In genomic region chr3:55473788-55474187, GRCh38 we compare ENCODE assay signal across 21 cellular contexts. TPM values are rescaled to one million over a fixed set of nuclear protein-coding genes. Genes with fewer than 3 reads are reported as not detected.
DNase-seq lines count a peak whose midpoint lies in the region; ATAC-seq, FAIRE-seq and TF ChIP-seq lines count a peak whose summit lies in the region.
"Had no signal": no experiment of that assay in that cellular context is flagged by ENCODE, and none has a peak within 500 bp of the region (broad histone marks: within the 10 kb centered on the region; RNA-seq: fewer than 3 reads in every experiment).

No MANE protein-coding gene starts in this region.

- no peak overlapping the region for H3K23ac ChIP-seq in H1 (ENCODE audit: insufficient read length)

- POLR2A ChIA-PET in H1 (lab: Charles Lee; ENCODE audit: partially characterized antibody) = interaction anchor here (0.6 to 0.9 kb wide), 2 partner anchors 9 to 284 kb away, joined by 3 to 4 read pairs; no protein-coding TSS in a partner anchor

- H4K20me1 ChIP-seq in H1 (replicated peaks in 1 of 2; ENCODE audit: control insufficient read depth in 1 of 2, insufficient read depth in 2 of 2, low read length in 2 of 2) = no peaks in the 10 kb centered on the region

- H3K4me2 ChIP-seq in H1 (ENCODE audit: insufficient read depth in 1 of 2, low read depth in 2 of 2, low read length in 2 of 2) = peak overlapping the region; percentile 56 to 77

- no peak overlapping the region for H2AK5ac ChIP-seq in H1 (ENCODE audit: low read depth, low read length)

- no peak for TF ChIP-seq POLR2A in H1 (IDR thresholded peaks at IDR 0.05; ENCODE audit: control extremely low read depth in 1 of 2, low read depth in 2 of 2, low read length in 2 of 2)

- H3K79me2 ChIP-seq in H1 (ENCODE audit: control insufficient read depth in 1 of 2, insufficient read depth in 2 of 2, low read length in 2 of 2) = no peaks in the 10 kb centered on the region

- H2BK120ac ChIP-seq in H1 (replicated peaks; ENCODE audit: low read depth, low read length) = no peak overlapping the region

- no peak for TF ChIP-seq EP300 in H1 (IDR thresholded peaks at IDR 0.05; ENCODE audit: borderline replicate concordance in 1 of 2, low read depth in 2 of 2, low read length in 2 of 2)

- ATAC-seq in heart right ventricle (no peak), HG03342 (IDR thresholded peaks at IDR 0.05; ENCODE audit: unreplicated experiment) (no peak)
- ATAC-seq: GM12878 had no signal

- no peak overlapping the region; the same call in 1 of the 2 replicates for H4K8ac ChIP-seq in H1 (ENCODE audit: extremely low read depth, insufficient read depth, low read length)

- H3K56ac ChIP-seq in H1 (replicated peaks; ENCODE audit: insufficient read length, low read depth, low read length) = no peak overlapping the region

- H3K4me3 Mint-ChIP-seq in type B pancreatic cell = peak overlapping the region; percentile 72
- H3K4me3 Mint-ChIP-seq: CD4-positive, CD25-positive, alpha-beta regulatory T cell had no signal

- TF ChIP-seq CTCF in H1 (IDR thresholded peaks at IDR 0.05; ENCODE audit: control extremely low read depth in 1 of 3, insufficient read depth in 1 of 3, low read depth in 1 of 3, low read length in 3 of 3) (no peak), type B pancreatic cell (conservative IDR thresholded peaks at IDR 0.05) (no peak), heart right ventricle (IDR thresholded peaks at IDR 0.05) (no peak), kidney (IDR thresholded peaks at IDR 0.05; ENCODE audit: borderline replicate concordance, extremely low read depth, insufficient read depth) (no peak)

- no peaks in the 10 kb centered on the region for H3K9me3 ChIP-seq in HUES6 (ENCODE audit: control insufficient read depth, insufficient read depth, low read depth, low read length)
- no peaks in the 10 kb centered on the region for H3K9me3 ChIP-seq in H1 (ENCODE audit: insufficient read depth in 2 of 2, low read depth in 1 of 2, low read length in 1 of 2)
- no peaks in the 10 kb centered on the region for H3K9me3 ChIP-seq in iPS-18a (ENCODE audit: control insufficient read depth, low read depth, low read length)
- H3K9me3 ChIP-seq in heart right ventricle = no peaks in the 10 kb centered on the region
- H3K9me3 ChIP-seq in kidney (ENCODE audit: control insufficient read depth in 1 of 2, low read length in 2 of 2) = no peaks in the 10 kb centered on the region
- H3K9me3 ChIP-seq: Caco-2, Peyer's patch had no signal

- H3K14ac ChIP-seq in H1 (ENCODE audit: insufficient read length) = no peak overlapping the region

- peaks cover 47% of the 10 kb centered on the region for H3K4me1 Mint-ChIP-seq in type B pancreatic cell (ENCODE audit: unreplicated experiment)
- H3K4me1 Mint-ChIP-seq: CD4-positive, CD25-positive, alpha-beta regulatory T cell had no signal

- H4K5ac ChIP-seq in H1 (ENCODE audit: insufficient read length, low read depth, low read length) = no peak overlapping the region

- peak overlapping the region; percentile 54; the same call in 1 of the 2 replicates for H3K4me3 ChIP-seq in HUES6 (ENCODE audit: low read depth, low read length)
- peak overlapping the region; percentile 3 to 55 (median 48); a peak in 7 of 8 replicates for H3K4me3 ChIP-seq in H1 (ENCODE audit: extremely low read depth in 1 of 4, insufficient read depth in 2 of 4, low read depth in 3 of 4, low read length in 4 of 4)
- peak overlapping the region; percentile 22 for H3K4me3 ChIP-seq in iPS-18a (ENCODE audit: low read length)
- no peak overlapping the region for H3K4me3 ChIP-seq in heart right ventricle
- no peak overlapping the region for H3K4me3 ChIP-seq in kidney (ENCODE audit: low read length in 2 of 2)
- H3K4me3 ChIP-seq: GM12878, Peyer's patch had no signal

- no peak overlapping the region for H3K18ac ChIP-seq in H1 (ENCODE audit: extremely low read depth, low read length)

- H3K79me1 ChIP-seq in H1 (ENCODE audit: low read depth, low read length) = no peaks in the 10 kb centered on the region

- no peak overlapping the region for H3K9ac ChIP-seq in HUES6 (ENCODE audit: low read length)
- no peak overlapping the region for H3K9ac ChIP-seq in H1 (replicated peaks in 1 of 4; ENCODE audit: extremely low read depth in 1 of 4, low read depth in 3 of 4, low read length in 3 of 4)
- no peak overlapping the region for H3K9ac ChIP-seq in iPS-18a (ENCODE audit: low read length)
- H3K9ac ChIP-seq in kidney (ENCODE audit: low read length in 2 of 2) = no peak overlapping the region

- H2AFZ ChIP-seq in H1 (ENCODE audit: low read length) = no peak overlapping the region

- peak overlapping the region; percentile 44 for H3K27ac Mint-ChIP-seq in type B pancreatic cell

- H3K4me1 ChIP-seq in HUES6 (ENCODE audit: control insufficient read depth, insufficient read depth, low read length) = peaks cover 6% of the 10 kb centered on the region; the same call in 1 of the 2 replicates
- peaks cover 0 to 2% (median 0%) of the 10 kb centered on the region in 4 experiments; a peak in 2 of 7 replicates for H3K4me1 ChIP-seq in H1 (replicated peaks in 1 of 4; ENCODE audit: control insufficient read depth in 3 of 4, insufficient read depth in 4 of 4, low read length in 3 of 4)
- H3K4me1 ChIP-seq in iPS-18a (ENCODE audit: control insufficient read depth, low read depth, low read length) = no peaks in the 10 kb centered on the region
- peaks cover 0 to 6% (median 0%) of the 10 kb centered on the region in 9 donors for H3K4me1 ChIP-seq in heart right ventricle
- no peaks in the 10 kb centered on the region for H3K4me1 ChIP-seq in kidney (ENCODE audit: control insufficient read depth in 1 of 2, insufficient read depth in 1 of 2, low read depth in 1 of 2, low read length in 2 of 2)
- H3K4me1 ChIP-seq: Caco-2, Peyer's patch had no signal

- H2BK15ac ChIP-seq in H1 (ENCODE audit: low read length) = no peak overlapping the region

- intact Hi-C loops in heart right ventricle (cut with DNase I) (no loop called here), kidney (cut with DNase I) (no loop called here)

- peaks cover 24% of the 10 kb centered on the region for H3K27me3 Mint-ChIP-seq in type B pancreatic cell

- H3K36me3 ChIP-seq in HUES6 (ENCODE audit: control insufficient read depth, insufficient read depth, low read length) (peaks cover 30% of the 10 kb centered on the region; the same call in 1 of the 2 replicates), H1 (ENCODE audit: control insufficient read depth in 2 of 4, insufficient read depth in 4 of 4, low read length in 3 of 4) (no peaks in the 10 kb centered on the region), iPS-18a (ENCODE audit: control insufficient read depth, low read depth, low read length) (no peaks in the 10 kb centered on the region), heart right ventricle (no peaks in the 10 kb centered on the region), kidney (ENCODE audit: control insufficient read depth in 1 of 2, insufficient read depth in 2 of 2, low read length in 2 of 2) (no peaks in the 10 kb centered on the region)
- H3K36me3 ChIP-seq: Peyer's patch had no signal

- H3K27ac ChIP-seq in HUES6 (ENCODE audit: low read depth, low read length) (no peak overlapping the region), H1 (ENCODE audit: low read depth, low read length) (no peak overlapping the region), iPS-18a (ENCODE audit: low read length) (no peak overlapping the region), heart right ventricle (no peak overlapping the region), kidney (ENCODE audit: low read depth in 2 of 2, low read length in 2 of 2) (no peak overlapping the region)
- H3K27ac ChIP-seq: Peyer's patch had no signal

- CTCF ChIA-PET in H1 (lab: Charles Lee; ENCODE audit: partially characterized antibody) = interaction anchor here (0.6 to 2.2 kb wide), 4 partner anchors 36 to 782 kb away, joined by 3 to 5 read pairs (median 4); no protein-coding TSS in a partner anchor

- no peak overlapping the region for H2BK20ac ChIP-seq in H1 (ENCODE audit: low read length)

- peak overlapping the region; percentile 60; the same call in 1 of the 2 replicates for H2BK12ac ChIP-seq in H1 (ENCODE audit: low read depth, low read length)

- no peaks in the 10 kb centered on the region for H3K9me3 Mint-ChIP-seq in type B pancreatic cell

- peaks cover 60% of the 10 kb centered on the region for H3K36me3 Mint-ChIP-seq in type B pancreatic cell
- H3K36me3 Mint-ChIP-seq: CD4-positive, CD25-positive, alpha-beta regulatory T cell had no signal

- no peak overlapping the region for H3K4ac ChIP-seq in H1 (replicated peaks; ENCODE audit: insufficient read length, low read depth, low read length)

- H4K91ac ChIP-seq in H1 (replicated peaks; ENCODE audit: insufficient read length, low read length) = no peak overlapping the region

- DNase-seq in H1 (ENCODE audit: low read depth in 1 of 2, low spot score in 2 of 2) = peak in 1 of 2 experiments; percentile 44
- no peak for DNase-seq in type B pancreatic cell (ENCODE audit: extremely low spot score, unreplicated experiment)
- DNase-seq in heart right ventricle = no peak
- DNase-seq in kidney = no peak
- DNase-seq in NCI-H524 treated with DMSO at 0.1 percent for 48 hours (lab: John Stamatoyannopoulos, UW) = no peak
- DNase-seq: ACHN; Caco-2; CD4-positive, CD25-positive, alpha-beta regulatory T cell; GF-D8; KBM-7; NCI-H1105 treated with DMSO at 0.1 percent for 48 hours; NCI-H1694; NCI-H2081 treated with DMSO at 0.1 percent for 48 hours; NCI-H748 treated with DMSO at 0.1 percent for 48 hours; NK-92 treated with Interleukin-12 subunit alpha and Interleukin-12 subunit beta, amount 100 ng/mL, for 24 hours; Peyer's patch had no signal

- no peak overlapping the region for H2BK5ac ChIP-seq in H1 (ENCODE audit: low read depth, low read length)

- 51% methylated on average over 6 of the region's 6 CpGs; no CpG with 5 or more reads in 1 of the 2 experiments for WGBS in H1 (ENCODE audit: extremely low coverage in 1 of 2, insufficient coverage in 1 of 2, insufficient read length in 1 of 2, insufficient replicate concordance in 2 of 2, low coverage in 1 of 2, low lambda C conversion rate in 2 of 2, missing lambda C conversion rate in 1 of 2), 2 experiments
- WGBS in heart right ventricle, 2 donors = 82 to 85% methylated on average over 6 of the region's 6 CpGs

- TF ChIP-seq RAD21 in H1 (IDR thresholded peaks at IDR 0.05 in 1 of 2, conservative IDR thresholded peaks at IDR 0.05 in 1 of 2; ENCODE audit: low read depth in 2 of 2, low read length in 2 of 2) = no peak

- peaks cover 6% of the 10 kb centered on the region; the same call in 1 of the 2 replicates for H3K23me2 ChIP-seq in H1 (ENCODE audit: low read depth, low read length)

- H3K27me3 ChIP-seq in HUES6 (ENCODE audit: control insufficient read depth, insufficient read depth, low read length) (peaks cover 34% of the 10 kb centered on the region), H1 (replicated peaks in 1 of 4; ENCODE audit: control insufficient read depth in 3 of 4, extremely low read depth in 1 of 4, insufficient read depth in 3 of 4, low read length in 3 of 4) (peaks cover 11 to 29% (median 18%) of the 10 kb centered on the region in 4 experiments), iPS-18a (ENCODE audit: control insufficient read depth, insufficient read depth, low read length) (peaks cover 18% of the 10 kb centered on the region), heart right ventricle (peaks cover 0 to 10% (median under 1%) of the 10 kb centered on the region in 7 donors)
- H3K27me3 ChIP-seq: Peyer's patch had no signal

- FAIRE-seq in H1 (lab: Jason Lieb, UNC) (no peak), kidney (lab: Jason Lieb, UNC) (no peak)
- FAIRE-seq: GM12878, GM19239 had no signal

RNA-seq across cellular contexts. Expression of gene WNT5A, which starts 13.3 kb away (rescaled TPM):
- total RNA-seq in H1 (2021; fragmentation: NEBNext Ultra II Directional; extraction: Animal tissue kit (Norgen Biotek cat#: 25700)) = 3.3 and 5.6 TPM in 2 replicates
- polyA plus RNA-seq in H1 (2011; rRNA removed) (3.9 and 4.2 TPM in 2 replicates), heart right ventricle (1 to 10 TPM in 1 of 2 donors, under 1 TPM in 1; 0.33 to 1.2 TPM), kidney (ENCODE audit: insufficient read depth, low read depth, low replicate concordance) (0.67 TPM)
- polyA plus RNA-seq in H1 (2011; cell fraction: cytosol; rRNA removed) = 2.8 TPM
- 8.1 TPM for polyA plus RNA-seq in H1 (2011; cell fraction: nucleus; rRNA removed)
- 2.7 to 4.3 TPM (median 3.2 TPM) in 4 replicates for polyA plus RNA-seq in H1 (2012, experiment 1 of 2)
- 0.49 TPM for polyA plus RNA-seq in H1 (2012, experiment 2 of 2)
- 2.2 TPM for polyA plus RNA-seq in H1 (2013, experiment 1 of 2)
- 2.2 TPM for polyA plus RNA-seq in H1 (2013, experiment 2 of 2)
- polyA minus RNA-seq in H1 (2011; rRNA and poly(A)+ RNA removed) = 6.5 and 13.0 TPM in 2 replicates
- 10.1 TPM for polyA minus RNA-seq in H1 (2011; cell fraction: cytosol; rRNA and poly(A)+ RNA removed)
- polyA minus RNA-seq in H1 (2011; cell fraction: nucleus; rRNA and poly(A)+ RNA removed) = 12.2 TPM
- total RNA-seq in type B pancreatic cell (ENCODE audit: low replicate concordance) (62.0 and 99.3 TPM in 2 replicates), heart right ventricle (1 to 10 TPM; 2.6 to 5.9 (median 3.2) TPM), kidney (9.9 TPM)
- total RNA-seq: CD4-positive, CD25-positive, alpha-beta regulatory T cell had no signal
- polyA plus RNA-seq: CD4-positive, CD25-positive, alpha-beta regulatory T cell had no signal

Comparison
In these comparisons a context has a peak if more than half of its experiments do, and no peak if none do; other contexts are left out.
1. H3K4me3 ChIP-seq: peak in HUES6 (single experiment), H1 (4 of 4) and iPS-18a (single experiment); none in heart right ventricle (0 of 10) and kidney (0 of 2).